Comparison of ENCODE assay signal across 8 cellular contexts in genomic region chr6:136288566-136289326, GRCh38. TPM values are rescaled to one million over a fixed set of nuclear protein-coding genes. Genes with fewer than 3 reads are reported as not detected.
DNase-seq lines count a peak whose midpoint lies in the region; ATAC-seq and TF ChIP-seq lines count a peak whose summit lies in the region.

No MANE protein-coding gene starts in this region.

- H3K9me3 ChIP-seq in parathyroid adenoma (ENCODE audit: control insufficient read depth, low read length) (no peaks in the 10 kb centered on the region), tibial nerve (no peaks in the 10 kb centered on the region)

- peak overlapping the region; percentile 100 for H3K9ac ChIP-seq in parathyroid adenoma

- peaks cover 46% of the 10 kb centered on the region for H4K20me1 ChIP-seq in GM23338 (replicated peaks; ENCODE audit: insufficient read depth)

- H3K27ac ChIP-seq in GM23338 (ENCODE audit: low read depth): peak overlapping the region; percentile 100
- peak overlapping the region; percentile 99 for H3K27ac ChIP-seq in adipose tissue (ENCODE audit: low read depth, low read length)
- peak overlapping the region; percentile 100 for H3K27ac ChIP-seq in parathyroid adenoma
- peak overlapping the region; percentile 98 to 100 (median 100) for H3K27ac ChIP-seq in tibial nerve

- no peak overlapping the region for H2AFZ ChIP-seq in GM23338
- H2AFZ ChIP-seq in parathyroid adenoma: peak overlapping the region; percentile 92

- DNase-seq in DMS79 treated with DMSO at 0.1 percent for 48 hours (lab: John Stamatoyannopoulos, UW) (peak; percentile 73), GM23338 (ENCODE audit: low spot score) (peak; percentile 94), LoVo (ENCODE audit: low spot score) (peak; percentile 74), T follicular helper cell (ENCODE audit: low read depth) (peak; percentile 91), cardiac septum (ENCODE audit: low spot score) (peak; percentile 88), tibial nerve (ENCODE audit: low spot score in 2 of 2) (peak; percentile 36 to 71)

- peak overlapping the region; percentile 97 for H3K4me3 Mint-ChIP-seq in GM23338

- H3K27me3 ChIP-seq in GM23338 (ENCODE audit: insufficient read depth) (no peaks in the 10 kb centered on the region), parathyroid adenoma (ENCODE audit: control insufficient read depth, insufficient read depth, low read length) (no peaks in the 10 kb centered on the region), tibial nerve (no peaks in the 10 kb centered on the region)

- H3F3A ChIP-seq in GM23338 (replicated peaks; ENCODE audit: low read depth): peaks cover 4% of the 10 kb centered on the region; the same call in 1 of the 2 replicates

- H3K27me3 Mint-ChIP-seq in GM23338 (ENCODE audit: insufficient read depth, low read depth, poor library complexity): peaks cover 18% of the 10 kb centered on the region

- ATAC-seq in GM23338: peak; percentile 56

- H3K79me2 ChIP-seq in GM23338 (replicated peaks; ENCODE audit: insufficient read depth): peaks cover 58% of the 10 kb centered on the region
- peaks cover 50% of the 10 kb centered on the region for H3K79me2 ChIP-seq in parathyroid adenoma

- H3K9me2 ChIP-seq in GM23338 (ENCODE audit: insufficient read depth): no peaks in the 10 kb centered on the region

- peaks cover 11% of the 10 kb centered on the region; the same call in 2 of the 3 replicates for H3K36me3 Mint-ChIP-seq in GM23338 (ENCODE audit: low read depth)

- peaks cover 2% of the 10 kb centered on the region; the same call in 2 of the 3 replicates for H3K9me3 Mint-ChIP-seq in GM23338

- peaks cover 31% of the 10 kb centered on the region for H3K4me1 ChIP-seq in GM23338 (ENCODE audit: insufficient read depth)
- H3K4me1 ChIP-seq in parathyroid adenoma: peaks cover 28% of the 10 kb centered on the region
- H3K4me1 ChIP-seq in tibial nerve: peaks cover 0 to 60% (median 40%) of the 10 kb centered on the region in 4 donors

- H3K27ac Mint-ChIP-seq in GM23338: peak overlapping the region; percentile 100

- H3K4me1 Mint-ChIP-seq in GM23338: peaks cover 43% of the 10 kb centered on the region

- TF ChIP-seq EP300 in tibial nerve (IDR thresholded peaks at IDR 0.05): no peak

- intact Hi-C loops in cardiac septum (cut with DNase I): loop anchor here (2.0 kb wide), 1 partner anchor 790 kb away; no protein-coding TSS in a partner anchor

- H3K4me3 ChIP-seq in GM23338: peak overlapping the region; percentile 82
- H3K4me3 ChIP-seq in parathyroid adenoma (ENCODE audit: low read depth, low read length): peak overlapping the region; percentile 100
- peak overlapping the region; percentile 93 to 99 (median 97) for H3K4me3 ChIP-seq in tibial nerve

- no peak for TF ChIP-seq POLR2A in tibial nerve (IDR thresholded peaks at IDR 0.05)

- TF ChIP-seq CTCF in GM23338 (conservative IDR thresholded peaks at IDR 0.05; ENCODE audit: low read depth in 2 of 2) (peak in 1 of 2 experiments; percentile 11; a peak in 1 of 4 replicates), parathyroid adenoma (IDR thresholded peaks at IDR 0.05) (peak; percentile 52), tibial nerve (IDR thresholded peaks at IDR 0.05) (peak; percentile 22 to 65 (median 30))

- 0 to 1% (median 0%) methylated on average over 34 of the region's 34 CpGs for WGBS in adipose tissue, 3 donors
- 0 to 1% methylated on average over 34 of the region's 34 CpGs for WGBS in tibial nerve, 2 donors

- H3K36me3 ChIP-seq in GM23338 (ENCODE audit: insufficient read depth): no peaks in the 10 kb centered on the region
- H3K36me3 ChIP-seq in parathyroid adenoma (ENCODE audit: control insufficient read depth, insufficient read depth, low read length): no peaks in the 10 kb centered on the region
- H3K36me3 ChIP-seq in tibial nerve: no peaks in the 10 kb centered on the region

- H3K4me2 ChIP-seq in GM23338: peak overlapping the region; percentile 87
- peak overlapping the region; percentile 96 for H3K4me2 ChIP-seq in parathyroid adenoma (ENCODE audit: low read length)

TF ChIP-seq in GM23338, 12 proteins besides CTCF, POLR2A, EP300 and RAD21 (continues in another document):
- no peak for TF ChIP-seq ZNF462 (CRISPR knock-in tag; IDR thresholded peaks at IDR 0.05)
- TF ChIP-seq EZH2phosphoT487 (IDR thresholded peaks at IDR 0.05; ENCODE audit: unreplicated experiment): no peak
- TF ChIP-seq EZH2 (IDR thresholded peaks at IDR 0.05; ENCODE audit: low read depth, unreplicated experiment): no peak
- no peak for TF ChIP-seq ETS1 (IDR thresholded peaks at IDR 0.05)
- TF ChIP-seq STAT1 (IDR thresholded peaks at IDR 0.05; ENCODE audit: unreplicated experiment): no peak
- TF ChIP-seq POLR2AphosphoS5 (IDR thresholded peaks at IDR 0.05; ENCODE audit: low read depth): no peak
- TF ChIP-seq JUNB (IDR thresholded peaks at IDR 0.05; ENCODE audit: unreplicated experiment): no peak
- no peak for TF ChIP-seq ZNF114 (CRISPR knock-in tag; IDR thresholded peaks at IDR 0.05)

RNA-seq across cellular contexts. Expression of gene BCLAF1, which starts 0.9 kb away (rescaled TPM):
- total RNA-seq in GM23338 (2014; rRNA removed; shearing (Covaris generic)): 133 and 141 TPM in 2 replicates
- polyA plus RNA-seq in GM23338 (2016; fragmentation: Nextera tagmentation; extraction: Ambion mirVana) (109 and 151 TPM in 2 replicates), adipose tissue (10 to 100 TPM; 13.0 to 27.9 (median 24.2) TPM)
- total RNA-seq in cardiac septum (81.5 TPM), tibial nerve (100 to 1,000 TPM; 108 to 252 (median 151) TPM)

RNA-seq across cellular contexts. Expression of gene MTFR2, which starts 38.6 kb away (rescaled TPM):
- total RNA-seq in GM23338 (2014; rRNA removed; shearing (Covaris generic)): 6.1 and 7.4 TPM in 2 replicates
- polyA plus RNA-seq in GM23338 (2016; fragmentation: Nextera tagmentation; extraction: Ambion mirVana) (10.3 and 13.5 TPM in 2 replicates), adipose tissue (1 to 10 TPM in 1 of 3 donors, under 1 TPM in 2; 0.38 to 1.0 (median 0.42) TPM)
- total RNA-seq in cardiac septum (not detected), tibial nerve (1 to 10 TPM in 1 of 4 donors, under 1 TPM in 2, not detected in 1; 0.30 to 4.7 (median 0.84) TPM)

Comparison
In these comparisons a context has a peak if more than half of its experiments do, and no peak if none do; other contexts are left out.
1. Peak in every context shown above with its lines: DNase-seq, ATAC-seq, H3K4me3 ChIP-seq and H3K27ac ChIP-seq.